ENCODE assay signal across 16 cellular contexts in the genomic region with DNA sequence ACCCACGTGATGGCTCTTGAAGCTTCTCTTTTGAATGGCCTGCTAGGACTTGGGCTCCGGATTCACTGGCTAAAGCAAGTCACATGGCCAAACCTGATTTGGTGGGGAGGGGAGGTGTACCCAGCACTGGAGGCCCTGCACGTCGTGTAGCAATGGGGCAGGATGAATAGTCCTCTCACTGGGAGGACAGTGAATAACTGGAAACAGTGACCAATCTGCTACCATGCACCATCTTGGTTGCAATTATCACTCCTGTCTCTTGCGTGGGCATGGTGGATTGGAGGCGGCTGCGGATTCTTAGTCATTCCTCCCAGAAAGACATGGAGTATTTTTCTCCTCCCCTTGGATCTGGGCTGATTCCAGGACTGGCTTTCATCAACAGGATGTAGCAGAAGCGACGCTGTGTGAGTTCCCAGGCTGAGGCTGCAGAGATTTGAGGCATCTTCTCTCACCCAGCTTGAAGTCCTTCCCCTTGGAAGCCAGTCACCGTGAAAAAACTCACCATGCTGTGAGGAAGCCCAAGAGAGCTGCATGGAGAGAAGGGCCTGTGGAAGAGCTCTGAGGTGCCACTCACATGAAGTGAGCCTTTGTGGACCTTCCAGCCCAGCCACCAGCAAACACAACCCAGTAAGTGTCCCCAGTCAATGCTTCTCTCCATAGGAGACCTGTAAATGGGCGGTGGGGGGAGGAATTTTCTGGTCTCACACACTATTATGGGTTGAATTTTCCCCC.
A peak's percentile ranks its signal among the peaks of the same experiment; 100 is the strongest.
DNase-seq lines count a peak whose midpoint lies in the region; ATAC-seq and TF ChIP-seq lines count a peak whose summit lies in the region.
"Had no signal": no experiment of that assay in that cellular context is flagged by ENCODE, and none has a peak within 500 bp of the region (broad histone marks: within the 10 kb centered on the region; RNA-seq: fewer than 3 reads in every experiment).

No MANE protein-coding gene starts in this region.

- H4K20me1 ChIP-seq in neural progenitor cell (ENCODE audit: low read depth) = no peaks in the 10 kb centered on the region

- in situ Hi-C loops in gastrocnemius medialis (cut with MboI; ENCODE audit: low sequenced_read_pairs in 4 of 4) = no loop called here

- no peaks in the 10 kb centered on the region for H3K79me2 ChIP-seq in neural progenitor cell (ENCODE audit: low read depth)

- H2AFZ ChIP-seq in neural progenitor cell (replicated peaks) = no peak overlapping the region

- no peak for TF ChIP-seq CTCF in gastrocnemius medialis (IDR thresholded peaks at IDR 0.05 in 4 of 5, conservative IDR thresholded peaks at IDR 0.05 in 1 of 5)
- TF ChIP-seq CTCF in neural progenitor cell (IDR thresholded peaks at IDR 0.05) = no peak

- ATAC-seq in gastrocnemius medialis = no peak
- ATAC-seq in HG02798 (IDR thresholded peaks at IDR 0.05; ENCODE audit: poor library complexity, unreplicated experiment) = no peak
- no peak for ATAC-seq in GM21390 (IDR thresholded peaks at IDR 0.05; ENCODE audit: unreplicated experiment)

- H3K4me3 ChIP-seq in gastrocnemius medialis (no peak overlapping the region), neural progenitor cell (no peak overlapping the region)

- H3K27me3 Mint-ChIP-seq in neural progenitor cell (ENCODE audit: insufficient read depth, low read depth) = peaks cover 14% of the 10 kb centered on the region

- intact Hi-C loops in gastrocnemius medialis (cut with DNase I; ENCODE audit: low total_unique reads) = no loop called here

- H3K4me2 ChIP-seq in neural progenitor cell = no peak overlapping the region

- no peaks in the 10 kb centered on the region for H3K36me3 Mint-ChIP-seq in neural progenitor cell
- H3K36me3 Mint-ChIP-seq: IgD-negative memory B cell had no signal

- no peaks in the 10 kb centered on the region for H3K4me1 ChIP-seq in gastrocnemius medialis
- no peaks in the 10 kb centered on the region for H3K4me1 ChIP-seq in neural progenitor cell

- H3K4me3 Mint-ChIP-seq in neural progenitor cell = no peak overlapping the region
- H3K4me3 Mint-ChIP-seq: B cell, IgD-negative memory B cell had no signal

- no peaks in the 10 kb centered on the region for H3K27me3 ChIP-seq in gastrocnemius medialis
- no peaks in the 10 kb centered on the region for H3K27me3 ChIP-seq in neural progenitor cell

- peaks cover 35% of the 10 kb centered on the region for H3K4me1 Mint-ChIP-seq in neural progenitor cell

- H3K36me3 ChIP-seq in gastrocnemius medialis = no peaks in the 10 kb centered on the region
- no peaks in the 10 kb centered on the region for H3K36me3 ChIP-seq in neural progenitor cell

- no peaks in the 10 kb centered on the region for H3K9me3 Mint-ChIP-seq in neural progenitor cell
- H3K9me3 Mint-ChIP-seq: IgD-negative memory B cell had no signal

- H3K9me3 ChIP-seq in gastrocnemius medialis (no peaks in the 10 kb centered on the region), neural progenitor cell (ENCODE audit: low read depth) (no peaks in the 10 kb centered on the region)

- H3F3A ChIP-seq in neural progenitor cell (ENCODE audit: low read depth) = no peaks in the 10 kb centered on the region

- H3K9ac ChIP-seq in neural progenitor cell = no peak overlapping the region

- H3K27ac Mint-ChIP-seq in neural progenitor cell = no peak overlapping the region
- H3K27ac Mint-ChIP-seq: B cell, IgD-negative memory B cell had no signal

- DNase-seq in Ammon's horn (ENCODE audit: low spot score) = peak; percentile 39
- DNase-seq in NCI-H1092 (lab: John Stamatoyannopoulos, UW) = peak; percentile 55
- DNase-seq in brain pericyte (ENCODE audit: low read depth, low spot score) = peak; percentile 48
- peak; percentile 27 for DNase-seq in middle frontal gyrus (ENCODE audit: extremely low spot score, low spot score)
- no peak for DNase-seq in gastrocnemius medialis
- DNase-seq in neural progenitor cell (ENCODE audit: low spot score) = no peak
- DNase-seq: activated CD4-positive, CD25-positive, alpha-beta regulatory T cell; activated T-cell treated with anti-CD3 and anti-CD28 coated beads, Interleukin-2, amount 50 U/mL, for 1 hour; amniotic stem cell; GF-D8; NCI-H1417 treated with DMSO at 0.1 percent for 48 hours; NCI-H748 treated with DMSO at 0.1 percent for 48 hours had no signal

- no peak overlapping the region for H3K27ac ChIP-seq in gastrocnemius medialis
- H3K27ac ChIP-seq in neural progenitor cell = no peak overlapping the region

- TF ChIP-seq POLR2A in gastrocnemius medialis (IDR thresholded peaks at IDR 0.05) = no peak

Comparison
In these comparisons a context has a peak if more than half of its experiments do, and no peak if none do; other contexts are left out.
1. DNase-seq: peak in Ammon's horn (single experiment), NCI-H1092 (single experiment), brain pericyte (single experiment) and middle frontal gyrus (single experiment); none in gastrocnemius medialis (0 of 2) and neural progenitor cell (single experiment).